Comparison of ENCODE assay signal across 21 cellular contexts in the genomic region with DNA sequence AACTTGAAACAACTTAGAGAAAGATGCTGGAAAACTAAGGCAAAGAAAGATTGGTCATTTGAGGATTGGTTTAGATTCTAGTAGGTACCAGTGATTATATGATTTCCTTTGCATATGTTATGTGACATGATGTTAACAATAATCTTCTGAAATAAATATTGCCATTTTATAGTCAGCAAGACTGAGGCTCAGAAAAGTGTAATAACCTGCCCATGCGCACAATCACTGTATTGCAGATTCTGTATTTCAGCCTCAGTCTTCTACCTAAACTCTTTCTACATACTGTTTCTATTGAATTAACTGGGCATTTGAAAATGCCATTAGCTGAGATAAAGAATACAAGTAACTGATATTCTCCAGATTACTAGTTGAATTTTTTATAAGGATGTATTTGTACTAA.
A peak's percentile ranks its signal among the peaks of the same experiment; 100 is the strongest.
DNase-seq lines count a peak whose midpoint lies in the region; ATAC-seq, FAIRE-seq and TF ChIP-seq lines count a peak whose summit lies in the region.
"Had no signal": no experiment of that assay in that cellular context is flagged by ENCODE, and none has a peak within 500 bp of the region (broad histone marks: within the 10 kb centered on the region; RNA-seq: fewer than 3 reads in every experiment).

No MANE protein-coding gene starts in this region.

- no peak for TF ChIP-seq EP300 in A549 (IDR thresholded peaks at IDR 0.05)
- no peak for TF ChIP-seq EP300 in K562 (IDR thresholded peaks at IDR 0.05; ENCODE audit: low read length)

- no peak for TF ChIP-seq CTCF in A549 (IDR thresholded peaks at IDR 0.05)
- no peak for TF ChIP-seq CTCF in WTC11 (IDR thresholded peaks at IDR 0.05)
- TF ChIP-seq CTCF in K562 (IDR thresholded peaks at IDR 0.05 in 2 of 3, conservative IDR thresholded peaks at IDR 0.05 in 1 of 3; ENCODE audit: insufficient read depth in 2 of 3, low read depth in 1 of 3, low read length in 3 of 3) = no peak

- in situ Hi-C loops in K562 (cut with MboI) = no loop called here

- peaks cover 8 to 12% of the 10 kb centered on the region in 2 experiments; a peak in 3 of 5 replicates for H3K27me3 ChIP-seq in K562 (ENCODE audit: control insufficient read depth in 2 of 2, insufficient read depth in 2 of 2, low read length in 2 of 2)
- H3K27me3 ChIP-seq: BLaER1 treated with 17β-estradiol and CSF1 and Interleukin-3, amounts not matched to agents 10 nM and 100 nM had no signal

- peak overlapping the region; percentile 9; the same call in 1 of the 2 replicates for H3K27ac Mint-ChIP-seq in WTC11
- no peak overlapping the region for H3K27ac Mint-ChIP-seq in activated T-cell treated with anti-CD3 and anti-CD28 coated beads, Interleukin-2, amount 50 U/mL, for 72 hours
- no peak overlapping the region for H3K27ac Mint-ChIP-seq in activated CD4-positive, alpha-beta T cell treated with anti-CD3 and anti-CD28 coated beads, Interleukin-2, amount 10 ng/mL, durations not matched to agents 24 days and 14 days
- H3K27ac Mint-ChIP-seq: B cell; CD4-positive, alpha-beta T cell; CD8-positive, alpha-beta T cell had no signal

- peaks cover 9% of the 10 kb centered on the region; the same call in 1 of the 2 replicates for H3K9me3 Mint-ChIP-seq in WTC11
- no peaks in the 10 kb centered on the region for H3K9me3 Mint-ChIP-seq in activated T-cell treated with anti-CD3 and anti-CD28 coated beads, Interleukin-2, amount 50 U/mL, for 72 hours
- H3K9me3 Mint-ChIP-seq in activated CD4-positive, alpha-beta T cell treated with anti-CD3 and anti-CD28 coated beads, Interleukin-2, amount 10 ng/mL, durations not matched to agents 24 days and 14 days = no peaks in the 10 kb centered on the region
- H3K9me3 Mint-ChIP-seq: CD4-positive, alpha-beta T cell; CD8-positive, alpha-beta T cell had no signal

- FAIRE-seq in A549 (lab: Jason Lieb, UNC) (no peak), K562 (lab: Jason Lieb, UNC) (no peak)
- FAIRE-seq: G401.6, GM12892, GM18507, GM19239 had no signal

- H3K4me2 ChIP-seq in A549 = peak overlapping the region; percentile 67; the same call in 2 of the 3 replicates
- H3K4me2 ChIP-seq in K562 (ENCODE audit: insufficient read depth, low read length) = no peak overlapping the region
- H3K4me2 ChIP-seq: BLaER1 treated with 17β-estradiol and CSF1 and Interleukin-3, amounts not matched to agents 10 nM and 100 nM had no signal

- H3K27ac ChIP-seq in A549 (peak overlapping the region in 1 of 2 experiments; percentile 43; a peak in 1 of 6 replicates), K562 (ENCODE audit: extremely low read depth, low read depth, low read length) (no peak overlapping the region)
- H3K27ac ChIP-seq: BLaER1 treated with 17β-estradiol and CSF1 and Interleukin-3, amounts not matched to agents 10 nM and 100 nM; C4-2B had no signal

- intact Hi-C loops in K562 (cut with micrococcal nuclease) = no loop called here
- intact Hi-C loops in activated CD4-positive, alpha-beta T cell treated with anti-CD3 and anti-CD28 coated beads, Interleukin-2, amount 10 ng/mL, durations not matched to agents 24 days and 14 days (cut with micrococcal nuclease) = no loop called here

- 95% methylated on average over 1 of the region's 1 CpG for WGBS in A549 (ENCODE audit: missing lambda C conversion rate)
- 50% methylated on average over 1 of the region's 1 CpG for WGBS in K562 (ENCODE audit: insufficient coverage, low coverage, missing lambda C conversion rate)

- TF ChIP-seq POLR2A in A549 (IDR thresholded peaks at IDR 0.05; ENCODE audit: low read length) (no peak), K562 (conservative IDR thresholded peaks at IDR 0.05) (no peak)

- H3K4me3 Mint-ChIP-seq in WTC11 = no peak overlapping the region
- no peak overlapping the region for H3K4me3 Mint-ChIP-seq in activated T-cell treated with anti-CD3 and anti-CD28 coated beads, Interleukin-2, amount 50 U/mL, for 72 hours
- no peak overlapping the region for H3K4me3 Mint-ChIP-seq in activated CD4-positive, alpha-beta T cell treated with anti-CD3 and anti-CD28 coated beads, Interleukin-2, amount 10 ng/mL, durations not matched to agents 24 days and 14 days
- H3K4me3 Mint-ChIP-seq: B cell; CD4-positive, alpha-beta T cell; CD8-positive, alpha-beta T cell had no signal

- no peak for DNase-seq in A549 (ENCODE audit: low read depth in 1 of 2, low spot score in 1 of 2)
- DNase-seq in WTC11 (ENCODE audit: low spot score) = no peak
- DNase-seq in K562 (ENCODE audit: extremely low read depth in 1 of 4, low spot score in 3 of 4) = no peak
- DNase-seq in activated T-cell treated with anti-CD3 and anti-CD28 coated beads, Interleukin-2, amount 50 U/mL, for 72 hours = no peak
- no peak for DNase-seq in activated CD4-positive, alpha-beta T cell treated with anti-CD3 and anti-CD28 coated beads, Interleukin-2, amount 10 ng/mL, durations not matched to agents 24 days and 14 days
- DNase-seq: 8988T; AML-193; Caco-2; Calu3; CD4-positive, alpha-beta T cell; CD8-positive, alpha-beta T cell; DMS79 treated with DMSO at 0.1 percent for 48 hours; GF-D8 had no signal

- POLR2A ChIA-PET in A549 (lab: Yijun Ruan, JAX) = interaction anchor here (1.2 kb wide), 1 partner anchor 83 kb away, joined by 3 read pairs; no protein-coding TSS in a partner anchor
- POLR2A ChIA-PET in WTC11 (lab: Charles Lee) = interaction anchor here (0.7 to 0.8 kb wide), 2 partner anchors 109 to 807 kb away, joined by 3 to 4 read pairs; no protein-coding TSS in a partner anchor
- POLR2A ChIA-PET in K562 (lab: Yijun Ruan, JAX) = interaction anchor here (0.6 kb wide), 1 partner anchor 1604 kb away, joined by 3 read pairs; no protein-coding TSS in a partner anchor

- H3K9me1 ChIP-seq in K562 (ENCODE audit: control insufficient read depth, insufficient read depth, low read length) = no peaks in the 10 kb centered on the region

- H4K20me1 ChIP-seq in K562 (replicated peaks; ENCODE audit: control insufficient read depth, insufficient read depth, low read length) = no peaks in the 10 kb centered on the region
- H4K20me1 ChIP-seq: BLaER1 treated with 17β-estradiol and CSF1 and Interleukin-3, amounts not matched to agents 10 nM and 100 nM had no signal

- TF ChIP-seq RAD21 in A549 (conservative IDR thresholded peaks at IDR 0.05 in 1 of 2, IDR thresholded peaks at IDR 0.05 in 1 of 2) (no peak), K562 (CRISPR knock-in tag; conservative IDR thresholded peaks at IDR 0.05 in 1 of 2, IDR thresholded peaks at IDR 0.05 in 1 of 2) (no peak)

- CTCF ChIA-PET in A549 (lab: Yijun Ruan, JAX) (interaction anchor here (0.6 to 2.6 kb wide), 7 partner anchors 38 to 807 kb away, joined by 3 to 8 read pairs (median 4); partner anchors contain the start of genes FGD4 and YARS2), WTC11 (lab: Charles Lee) (no interaction called here), K562 (lab: Yijun Ruan, JAX; ENCODE audit: low intra/inter-chr PET ratio) (no interaction called here)

- peaks cover 69% of the 10 kb centered on the region for H3K4me1 Mint-ChIP-seq in WTC11
- H3K4me1 Mint-ChIP-seq in activated T-cell treated with anti-CD3 and anti-CD28 coated beads, Interleukin-2, amount 50 U/mL, for 72 hours (ENCODE audit: low read depth) = no peaks in the 10 kb centered on the region
- H3K4me1 Mint-ChIP-seq in activated CD4-positive, alpha-beta T cell treated with anti-CD3 and anti-CD28 coated beads, Interleukin-2, amount 10 ng/mL, durations not matched to agents 24 days and 14 days = no peaks in the 10 kb centered on the region

- ATAC-seq in A549 = no peak
- ATAC-seq in WTC11 = no peak
- ATAC-seq in K562 = no peak
- no peak for ATAC-seq in activated T-cell treated with anti-CD3 and anti-CD28 coated beads, Interleukin-2, amount 50 U/mL, for 72 hours (replicated peaks in 1 of 2)
- ATAC-seq in GM18858 (IDR thresholded peaks at IDR 0.05; ENCODE audit: unreplicated experiment) = no peak
- ATAC-seq: CD8-positive, alpha-beta T cell had no signal

- BruUV-seq in K562 (replicated peaks; lab: Mats Ljungman, UMichigan) = no TSS peak

- no peaks in the 10 kb centered on the region for H3K79me2 ChIP-seq in K562 (ENCODE audit: control insufficient read depth, insufficient read depth, low read length)

- peaks cover 19% of the 10 kb centered on the region for H3K36me3 Mint-ChIP-seq in WTC11
- no peaks in the 10 kb centered on the region for H3K36me3 Mint-ChIP-seq in activated T-cell treated with anti-CD3 and anti-CD28 coated beads, Interleukin-2, amount 50 U/mL, for 72 hours (ENCODE audit: insufficient read depth in 2 of 2)
- H3K36me3 Mint-ChIP-seq in activated CD4-positive, alpha-beta T cell treated with anti-CD3 and anti-CD28 coated beads, Interleukin-2, amount 10 ng/mL, durations not matched to agents 24 days and 14 days (ENCODE audit: low read depth) = no peaks in the 10 kb centered on the region
- H3K36me3 Mint-ChIP-seq: CD8-positive, alpha-beta T cell had no signal

- H3K27me3 Mint-ChIP-seq in WTC11 (ENCODE audit: low read depth) = no peaks in the 10 kb centered on the region
- no peaks in the 10 kb centered on the region for H3K27me3 Mint-ChIP-seq in activated T-cell treated with anti-CD3 and anti-CD28 coated beads, Interleukin-2, amount 50 U/mL, for 72 hours (ENCODE audit: low read depth)
- peaks cover 4% of the 10 kb centered on the region for H3K27me3 Mint-ChIP-seq in activated CD4-positive, alpha-beta T cell treated with anti-CD3 and anti-CD28 coated beads, Interleukin-2, amount 10 ng/mL, durations not matched to agents 24 days and 14 days
- H3K27me3 Mint-ChIP-seq: B cell; CD4-positive, alpha-beta T cell had no signal

- H3K4me1 ChIP-seq in A549 = peaks cover 46% of the 10 kb centered on the region
- no peaks in the 10 kb centered on the region for H3K4me1 ChIP-seq in K562 (replicated peaks in 1 of 2; ENCODE audit: control insufficient read depth in 2 of 2, insufficient read depth in 2 of 2, low read length in 2 of 2)

- H2AFZ ChIP-seq in K562 (ENCODE audit: low read depth, low read length) = no peak overlapping the region

- H3K9me3 ChIP-seq in A549 = no peaks in the 10 kb centered on the region
- H3K9me3 ChIP-seq in K562 (replicated peaks; ENCODE audit: control insufficient read depth, insufficient read depth, low read depth, low read length) = no peaks in the 10 kb centered on the region
- H3K9me3 ChIP-seq: Caco-2 had no signal

- H3K4me3 ChIP-seq in A549 (no peak overlapping the region), K562 (no peak overlapping the region)
- H3K4me3 ChIP-seq: BLaER1 treated with 17β-estradiol and CSF1 and Interleukin-3, amounts not matched to agents 10 nM and 100 nM had no signal

- no peak overlapping the region for H3K9ac ChIP-seq in K562 (ENCODE audit: insufficient read depth in 1 of 2, low read depth in 2 of 2, low read length in 2 of 2)
- H3K9ac ChIP-seq: BLaER1 treated with 17β-estradiol and CSF1 and Interleukin-3, amounts not matched to agents 10 nM and 100 nM had no signal

- no peaks in the 10 kb centered on the region for H3K36me3 ChIP-seq in K562 (ENCODE audit: control insufficient read depth, insufficient read depth, low read length)
- H3K36me3 ChIP-seq: BLaER1 treated with 17β-estradiol and CSF1 and Interleukin-3, amounts not matched to agents 10 nM and 100 nM had no signal

TF ChIP-seq in K562, 482 proteins besides CTCF, POLR2A, EP300 and RAD21 (continues in another document):
- peak; percentile 53 for TF ChIP-seq RBM25 (IDR thresholded peaks at IDR 0.05; ENCODE audit: low read depth, low read length, severe bottlenecking)
- no peak for TF ChIP-seq ELF1 (tag; IDR thresholded peaks at IDR 0.05)
- no peak for TF ChIP-seq ELF4 (CRISPR knock-in tag; IDR thresholded peaks at IDR 0.05)
- no peak for TF ChIP-seq TGIF2 (CRISPR knock-in tag; IDR thresholded peaks at IDR 0.05)
- TF ChIP-seq RBM17 (IDR thresholded peaks at IDR 0.05; ENCODE audit: borderline replicate concordance, low read depth, low read length) = no peak
